1 cellular context compared by ENCODE assay signal in genomic region chr11:83951521-83951920, GRCh38.
TF ChIP-seq lines count a peak whose summit lies in the region.

No MANE protein-coding gene starts in this region.

TF ChIP-seq in HEK293, 187 proteins besides CTCF, POLR2A, EP300 and RAD21 (continued from another document):
- TF ChIP-seq ZNF518A (tag by site-specific recombination; conservative IDR thresholded peaks at IDR 0.05; ENCODE audit: low read depth) (no peak), ZNF629 (tag by site-specific recombination; IDR thresholded peaks at IDR 0.05) (peak; percentile 73; the same call in 1 of the 2 replicates), ZFP69B (tag by site-specific recombination; IDR thresholded peaks at IDR 0.05) (peak; percentile 77; the same call in 1 of the 2 replicates), ZNF692 (tag by site-specific recombination; IDR thresholded peaks at IDR 0.05) (peak; percentile 52; the same call in 1 of the 2 replicates)
